11 cellular contexts compared by ENCODE assay signal in genomic region chr6:57262901-57263694, GRCh38. TPM values are rescaled to one million over a fixed set of nuclear protein-coding genes. Genes with fewer than 3 reads are reported as not detected.
DNase-seq lines count a peak whose midpoint lies in the region; ATAC-seq, FAIRE-seq and TF ChIP-seq lines count a peak whose summit lies in the region.
"Had no signal": no experiment of that assay in that cellular context is flagged by ENCODE, and none has a peak within 500 bp of the region (broad histone marks: within the 10 kb centered on the region; RNA-seq: fewer than 3 reads in every experiment).

No MANE protein-coding gene starts in this region.

- BruUV-seq in endothelial cell of umbilical vein (replicated peaks; lab: Mats Ljungman, UMichigan) = no TSS peak

- H3K27ac Mint-ChIP-seq in nephron = peak overlapping the region in 2 of 3 experiments; percentile 31 to 64

- H3K36me3 ChIP-seq in MG63 (no peaks in the 10 kb centered on the region), endothelial cell of umbilical vein (ENCODE audit: control insufficient read depth in 2 of 2, extremely low read depth in 1 of 2, insufficient read depth in 2 of 2, low read length in 2 of 2) (no peaks in the 10 kb centered on the region)
- H3K36me3 ChIP-seq: BLaER1 treated with 17β-estradiol and CSF1 and Interleukin-3, amounts not matched to agents 10 nM and 100 nM had no signal

- H3K9me1 ChIP-seq in endothelial cell of umbilical vein (replicated peaks; ENCODE audit: control insufficient read depth, extremely low read depth, insufficient read depth, low read length) = no peaks in the 10 kb centered on the region

- TF ChIP-seq CTCF in endothelial cell of umbilical vein (IDR thresholded peaks at IDR 0.05; ENCODE audit: extremely low read depth in 1 of 2, insufficient read depth in 1 of 2, low read depth in 1 of 2, low read length in 2 of 2) (no peak), nephron (IDR thresholded peaks at IDR 0.05; ENCODE audit: unreplicated experiment in 3 of 3) (no peak)

- dilution Hi-C loops in endothelial cell of umbilical vein (cut with MboI; ENCODE audit: extremely low pct_ligation_motif_present, low sequenced_read_pairs) = no loop called here

- H4K20me1 ChIP-seq in endothelial cell of umbilical vein (replicated peaks; ENCODE audit: control insufficient read depth, extremely low read depth, insufficient read depth, low read length) = no peaks in the 10 kb centered on the region
- H4K20me1 ChIP-seq: BLaER1 treated with 17β-estradiol and CSF1 and Interleukin-3, amounts not matched to agents 10 nM and 100 nM had no signal

- H3K27me3 Mint-ChIP-seq in nephron (ENCODE audit: low read depth) = no peaks in the 10 kb centered on the region

- H3K27me3 ChIP-seq in MG63 (no peaks in the 10 kb centered on the region), endothelial cell of umbilical vein (ENCODE audit: control insufficient read depth in 2 of 2, insufficient read depth in 2 of 2, low read length in 2 of 2) (peaks cover under 1 to 3% of the 10 kb centered on the region in 2 experiments)
- H3K27me3 ChIP-seq: BLaER1 treated with 17β-estradiol and CSF1 and Interleukin-3, amounts not matched to agents 10 nM and 100 nM had no signal

- no peak for TF ChIP-seq POLR2A in endothelial cell of umbilical vein (IDR thresholded peaks at IDR 0.05; ENCODE audit: low read depth, low read length)

- peaks cover 36% of the 10 kb centered on the region for H3K4me1 Mint-ChIP-seq in nephron

- CTCF ChIA-PET in endothelial cell of umbilical vein (lab: Charles Lee) = interaction anchor here (3.6 kb wide), 1 partner anchor 54 kb away, joined by 12 read pairs; the partner anchor contains the start of gene PRIM2

- intact Hi-C loops in endothelial cell of umbilical vein (cut with micrococcal nuclease) = no loop called here

- H3K36me3 Mint-ChIP-seq in nephron (ENCODE audit: low read depth) = no peaks in the 10 kb centered on the region

- peak overlapping the region; percentile 3 for H3K4me2 ChIP-seq in endothelial cell of umbilical vein (ENCODE audit: insufficient read depth, low read length)
- H3K4me2 ChIP-seq: BLaER1 treated with 17β-estradiol and CSF1 and Interleukin-3, amounts not matched to agents 10 nM and 100 nM had no signal

- no peak overlapping the region for H3K4me3 Mint-ChIP-seq in nephron

- H3K9me3 ChIP-seq in MG63 = no peaks in the 10 kb centered on the region
- H3K9me3 ChIP-seq in endothelial cell of umbilical vein (replicated peaks; ENCODE audit: control insufficient read depth, insufficient read depth, low read length) = no peaks in the 10 kb centered on the region
- H3K9me3 ChIP-seq: BLaER1 treated with 17β-estradiol and CSF1 and Interleukin-3, amounts not matched to agents 10 nM and 100 nM had no signal

- H3K27ac ChIP-seq in endothelial cell of umbilical vein (ENCODE audit: insufficient read depth, low read depth, low read length) = no peak overlapping the region
- H3K27ac ChIP-seq: BLaER1 treated with 17β-estradiol and CSF1 and Interleukin-3, amounts not matched to agents 10 nM and 100 nM; SK-N-MC had no signal

- no peaks in the 10 kb centered on the region for H3K79me2 ChIP-seq in endothelial cell of umbilical vein (ENCODE audit: control insufficient read depth, insufficient read depth, low read length)

- H2AFZ ChIP-seq in endothelial cell of umbilical vein (ENCODE audit: low read depth, low read length) = peak overlapping the region; percentile 34

- peaks cover 26% of the 10 kb centered on the region for H3K4me1 ChIP-seq in endothelial cell of umbilical vein (ENCODE audit: control insufficient read depth, extremely low read depth, insufficient read depth, low read length)
- H3K4me1 ChIP-seq: BLaER1 treated with 17β-estradiol and CSF1 and Interleukin-3, amounts not matched to agents 10 nM and 100 nM had no signal

- H3K9me3 Mint-ChIP-seq in nephron = no peaks in the 10 kb centered on the region

- H3K9ac ChIP-seq in endothelial cell of umbilical vein (replicated peaks; ENCODE audit: extremely low read depth, insufficient read depth, low read length) = no peak overlapping the region
- H3K9ac ChIP-seq: BLaER1 treated with 17β-estradiol and CSF1 and Interleukin-3, amounts not matched to agents 10 nM and 100 nM had no signal

- FAIRE-seq in endothelial cell of umbilical vein (lab: Jason Lieb, UNC) = no peak

- no peak for ATAC-seq in HG02642 (IDR thresholded peaks at IDR 0.05; ENCODE audit: poor library complexity, unreplicated experiment)

- no peak overlapping the region for H3K4me3 ChIP-seq in MG63
- no peak overlapping the region for H3K4me3 ChIP-seq in endothelial cell of umbilical vein (replicated peaks in 1 of 3; ENCODE audit: insufficient read depth in 1 of 3, low read depth in 1 of 3, low read length in 3 of 3)
- H3K4me3 ChIP-seq: BLaER1 treated with 17β-estradiol and CSF1 and Interleukin-3, amounts not matched to agents 10 nM and 100 nM; SK-N-MC had no signal

- POLR2A ChIA-PET in endothelial cell of umbilical vein (lab: Charles Lee) = no interaction called here

- peak; percentile 72 for DNase-seq in A172 (ENCODE audit: low spot score)
- peak; percentile 45 for DNase-seq in MG63
- DNase-seq in endothelial cell of umbilical vein (ENCODE audit: low read depth, low spot score) = peak; percentile 52
- no peak for DNase-seq in activated CD8-positive, alpha-beta memory T cell treated with anti-CD3 and anti-CD28 coated beads, Interleukin-2, amount 50 U/mL, for 48 hours
- no peak for DNase-seq in COLO829 (ENCODE audit: low spot score)
- no peak for DNase-seq in SKM-1 (lab: John Stamatoyannopoulos, UW; ENCODE audit: unreplicated experiment)
- DNase-seq: NCI-H1694 had no signal

TF ChIP-seq in endothelial cell of umbilical vein, 7 proteins besides CTCF, POLR2A, EP300 and RAD21:
- no peak for TF ChIP-seq POLR2AphosphoS5 (IDR thresholded peaks at IDR 0.05; ENCODE audit: insufficient read depth, low read depth, low read length)
- peak; percentile 51 for TF ChIP-seq FOS (IDR thresholded peaks at IDR 0.05; ENCODE audit: borderline replicate concordance, insufficient read depth, low read length)
- peak; percentile 59 for TF ChIP-seq GATA2 (IDR thresholded peaks at IDR 0.05; ENCODE audit: insufficient read depth, insufficient read length, low read depth, low read length)
TF ChIP-seq in endothelial cell of umbilical vein: peak in this region for 2.

RNA-seq across cellular contexts. Expression of gene RAB23, which starts 41.0 kb away (rescaled TPM):
- total RNA-seq in A172 (2014; rRNA removed; shearing (Covaris generic)) = 21.9 and 28.7 TPM in 2 replicates
- total RNA-seq in MG63 (2014; rRNA removed; shearing (Covaris generic); ENCODE audit: low replicate concordance) = 15.5 and 21.1 TPM in 2 replicates
- 8.8 and 9.4 TPM in 2 replicates for total RNA-seq in endothelial cell of umbilical vein
- 3.3 and 3.4 TPM in 2 replicates for polyA plus RNA-seq in endothelial cell of umbilical vein
- 4.6 TPM in 2 replicates for polyA plus RNA-seq in endothelial cell of umbilical vein (2011; cell fraction: cytosol; rRNA removed)
- polyA plus RNA-seq in endothelial cell of umbilical vein (2011; cell fraction: nucleus; rRNA removed) = 3.3 and 4.3 TPM in 2 replicates
- polyA plus RNA-seq in endothelial cell of umbilical vein (2012) = 9.1 and 11.8 TPM in 2 replicates
- 4.5 and 5.2 TPM in 2 replicates for polyA minus RNA-seq in endothelial cell of umbilical vein
- 5.3 TPM for polyA minus RNA-seq in endothelial cell of umbilical vein (2011; cell fraction: cytosol; rRNA and poly(A)+ RNA removed)
- 2.9 and 4.4 TPM in 2 replicates for polyA minus RNA-seq in endothelial cell of umbilical vein (2011; cell fraction: nucleus; rRNA and poly(A)+ RNA removed)

RNA-seq across cellular contexts. Expression of gene PRIM2, which starts 54.3 kb away (rescaled TPM):
- total RNA-seq in A172 (2014; rRNA removed; shearing (Covaris generic)) = 52.2 and 62.8 TPM in 2 replicates
- 49.1 and 60.0 TPM in 2 replicates for total RNA-seq in MG63 (2014; rRNA removed; shearing (Covaris generic); ENCODE audit: low replicate concordance)
- 21.0 and 22.5 TPM in 2 replicates for total RNA-seq in endothelial cell of umbilical vein
- 4.4 and 5.3 TPM in 2 replicates for polyA plus RNA-seq in endothelial cell of umbilical vein
- polyA plus RNA-seq in endothelial cell of umbilical vein (2011; cell fraction: cytosol; rRNA removed) = 9.2 and 9.4 TPM in 2 replicates
- polyA plus RNA-seq in endothelial cell of umbilical vein (2011; cell fraction: nucleus; rRNA removed) = 9.4 and 11.0 TPM in 2 replicates
- polyA plus RNA-seq in endothelial cell of umbilical vein (2012) = 8.0 and 15.0 TPM in 2 replicates
- polyA minus RNA-seq in endothelial cell of umbilical vein = 13.9 and 14.5 TPM in 2 replicates
- 20.0 TPM for polyA minus RNA-seq in endothelial cell of umbilical vein (2011; cell fraction: cytosol; rRNA and poly(A)+ RNA removed)
- 35.0 and 56.5 TPM in 2 replicates for polyA minus RNA-seq in endothelial cell of umbilical vein (2011; cell fraction: nucleus; rRNA and poly(A)+ RNA removed)

Comparison
In these comparisons a context has a peak if more than half of its experiments do, and no peak if none do; other contexts are left out.
1. DNase-seq: peak in A172 (single experiment), MG63 (single experiment) and endothelial cell of umbilical vein (single experiment); none in activated CD8-positive, alpha-beta memory T cell treated with anti-CD3 and anti-CD28 coated beads, Interleukin-2, amount 50 U/mL, for 48 hours (single experiment), COLO829 (single experiment) and SKM-1 (single experiment).